17 cellular contexts compared by ENCODE assay signal in the genomic region with DNA sequence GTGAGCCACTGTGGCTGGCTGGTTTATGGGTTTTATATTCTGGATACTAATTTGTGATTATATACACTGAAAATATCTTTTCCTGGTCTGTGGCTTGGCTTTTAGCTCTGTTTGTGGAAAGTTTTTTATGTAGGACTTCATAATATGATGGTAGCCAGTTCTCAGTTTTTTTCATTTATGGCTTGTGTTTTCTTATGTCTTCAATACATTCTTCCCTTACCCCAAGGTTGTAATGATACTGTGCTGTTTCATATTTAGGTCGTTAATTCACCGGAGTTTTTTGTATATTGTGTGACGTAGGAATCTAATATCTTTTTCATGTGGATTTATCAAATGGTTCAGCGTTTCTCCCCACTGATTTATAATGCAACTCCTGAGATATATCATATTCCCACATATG. TPM values are rescaled to one million over a fixed set of nuclear protein-coding genes. Genes with fewer than 3 reads are reported as not detected.
A peak's percentile ranks its signal among the peaks of the same experiment; 100 is the strongest.
DNase-seq lines count a peak whose midpoint lies in the region; TF ChIP-seq lines count a peak whose summit lies in the region.
"Had no signal": no experiment of that assay in that cellular context is flagged by ENCODE, and none has a peak within 500 bp of the region (broad histone marks: within the 10 kb centered on the region; RNA-seq: fewer than 3 reads in every experiment).

No MANE protein-coding gene starts in this region.

- TF ChIP-seq CTCF in MCF 10A (IDR thresholded peaks at IDR 0.05; ENCODE audit: unreplicated experiment), result no peak
- TF ChIP-seq CTCF in breast epithelium (IDR thresholded peaks at IDR 0.05), result no peak
- TF ChIP-seq CTCF in VCaP (conservative IDR thresholded peaks at IDR 0.05), result no peak
- no peak for TF ChIP-seq CTCF in endothelial cell (IDR thresholded peaks at IDR 0.05; ENCODE audit: unreplicated experiment)
- TF ChIP-seq CTCF in type B pancreatic cell (conservative IDR thresholded peaks at IDR 0.05), result no peak
- no peak for TF ChIP-seq CTCF in foreskin fibroblast (IDR thresholded peaks at IDR 0.05; ENCODE audit: low read depth, low read length)

- H3K4me1 Mint-ChIP-seq in MCF 10A (ENCODE audit: insufficient read depth, unreplicated experiment) (peaks cover 49% of the 10 kb centered on the region), endothelial cell (ENCODE audit: unreplicated experiment) (peaks cover 18% of the 10 kb centered on the region), type B pancreatic cell (ENCODE audit: unreplicated experiment) (peaks cover 41% of the 10 kb centered on the region)

- CTCF ChIA-PET in MCF 10A (lab: Yijun Ruan, JAX), result interaction anchor here (0.6 kb wide), 1 partner anchor 102 kb away, joined by 4 read pairs; no protein-coding TSS in a partner anchor

- no peak overlapping the region for H3K4me3 Mint-ChIP-seq in MCF 10A (ENCODE audit: unreplicated experiment)
- H3K4me3 Mint-ChIP-seq in endothelial cell (ENCODE audit: unreplicated experiment), result peak overlapping the region; percentile 56
- H3K4me3 Mint-ChIP-seq in type B pancreatic cell, result peak overlapping the region; percentile 13

- no peak for TF ChIP-seq POLR2A in breast epithelium (IDR thresholded peaks at IDR 0.05)

- peaks cover 0 to 13% of the 10 kb centered on the region in 2 donors for H3K4me1 ChIP-seq in breast epithelium

- intact Hi-C loops in MCF 10A (cut with micrococcal nuclease), result loop anchor here (10.0 kb wide), 1 partner anchor 49 kb away; no protein-coding TSS in a partner anchor
- intact Hi-C loops in breast epithelium (cut with DNase I; ENCODE audit: low total_unique reads), result loop anchor here (2.0 kb wide), 1 partner anchor 69 kb away; no protein-coding TSS in a partner anchor

- H3K27ac Mint-ChIP-seq in MCF 10A (ENCODE audit: low read depth, unreplicated experiment) (peak overlapping the region; percentile 16), endothelial cell (ENCODE audit: unreplicated experiment) (no peak overlapping the region), type B pancreatic cell (peak overlapping the region; percentile 7)

- H3K27me3 Mint-ChIP-seq in MCF 10A (ENCODE audit: insufficient read depth, unreplicated experiment) (no peaks in the 10 kb centered on the region), endothelial cell (ENCODE audit: unreplicated experiment) (no peaks in the 10 kb centered on the region), type B pancreatic cell (no peaks in the 10 kb centered on the region)

- no peak for DNase-seq in MCF 10A (ENCODE audit: unreplicated experiment)
- DNase-seq in breast epithelium (ENCODE audit: low spot score in 2 of 2), result no peak
- DNase-seq in endothelial cell (ENCODE audit: low spot score), result no peak
- no peak for DNase-seq in type B pancreatic cell (ENCODE audit: extremely low spot score, unreplicated experiment)
- DNase-seq in GM19240 (ENCODE audit: insufficient read length, low spot score), result no peak
- no peak for DNase-seq in foreskin fibroblast
- DNase-seq in islet precursor cell, result no peak
- DNase-seq: activated CD4-positive, CD25-positive, alpha-beta regulatory T cell; glutamatergic neuron; HFFc6; KG1; left lung; NCI-H1048; NCI-H524 had no signal

- H3K4me3 ChIP-seq in breast epithelium (no peak overlapping the region), foreskin fibroblast (ENCODE audit: low read depth in 1 of 2, low read length in 2 of 2) (no peak overlapping the region)
- H3K4me3 ChIP-seq: cardiac muscle cell, left lung, vagina had no signal

- H3K36me3 ChIP-seq in breast epithelium, result no peaks in the 10 kb centered on the region
- H3K36me3 ChIP-seq: cardiac muscle cell, vagina had no signal

- H3K9me3 Mint-ChIP-seq in MCF 10A (ENCODE audit: unreplicated experiment) (no peaks in the 10 kb centered on the region), endothelial cell (ENCODE audit: unreplicated experiment) (no peaks in the 10 kb centered on the region), type B pancreatic cell (no peaks in the 10 kb centered on the region)
- H3K9me3 Mint-ChIP-seq: HFFc6 had no signal

- H3K27ac ChIP-seq in breast epithelium (no peak overlapping the region), VCaP (peak overlapping the region; percentile 99)
- H3K27ac ChIP-seq: cardiac muscle cell, left lung, vagina had no signal

- no peaks in the 10 kb centered on the region for H3K9me3 ChIP-seq in breast epithelium
- H3K9me3 ChIP-seq: left lung, vagina had no signal

- POLR2A ChIA-PET in MCF 10A (lab: Yijun Ruan, JAX), result no interaction called here

- peaks cover 27% of the 10 kb centered on the region for H3K36me3 Mint-ChIP-seq in MCF 10A (ENCODE audit: insufficient read depth, unreplicated experiment)
- peaks cover 3% of the 10 kb centered on the region for H3K36me3 Mint-ChIP-seq in endothelial cell (ENCODE audit: low read depth, unreplicated experiment)
- H3K36me3 Mint-ChIP-seq in type B pancreatic cell, result peaks cover 23% of the 10 kb centered on the region

- no TSS peak for BruUV-seq in MCF 10A (replicated peaks; lab: Mats Ljungman, UMichigan)

- no peaks in the 10 kb centered on the region for H3K27me3 ChIP-seq in breast epithelium
- H3K27me3 ChIP-seq: cardiac muscle cell, left lung, vagina had no signal

RNA-seq across cellular contexts. Expression of a gene that starts 6.6 kb away (rescaled TPM):
- total RNA-seq in MCF 10A (2022), result 69.6 and 72.3 TPM in 2 replicates
- 10 to 100 TPM; 46.9 to 88.4 (median 67.5) TPM for total RNA-seq in breast epithelium
- total RNA-seq in endothelial cell (ENCODE audit: unreplicated experiment), result 40.0 TPM
- 68.8 and 79.7 TPM in 2 replicates for total RNA-seq in type B pancreatic cell (ENCODE audit: low replicate concordance)
